Comparison of ENCODE assay signal across 8 cellular contexts in the genomic region with DNA sequence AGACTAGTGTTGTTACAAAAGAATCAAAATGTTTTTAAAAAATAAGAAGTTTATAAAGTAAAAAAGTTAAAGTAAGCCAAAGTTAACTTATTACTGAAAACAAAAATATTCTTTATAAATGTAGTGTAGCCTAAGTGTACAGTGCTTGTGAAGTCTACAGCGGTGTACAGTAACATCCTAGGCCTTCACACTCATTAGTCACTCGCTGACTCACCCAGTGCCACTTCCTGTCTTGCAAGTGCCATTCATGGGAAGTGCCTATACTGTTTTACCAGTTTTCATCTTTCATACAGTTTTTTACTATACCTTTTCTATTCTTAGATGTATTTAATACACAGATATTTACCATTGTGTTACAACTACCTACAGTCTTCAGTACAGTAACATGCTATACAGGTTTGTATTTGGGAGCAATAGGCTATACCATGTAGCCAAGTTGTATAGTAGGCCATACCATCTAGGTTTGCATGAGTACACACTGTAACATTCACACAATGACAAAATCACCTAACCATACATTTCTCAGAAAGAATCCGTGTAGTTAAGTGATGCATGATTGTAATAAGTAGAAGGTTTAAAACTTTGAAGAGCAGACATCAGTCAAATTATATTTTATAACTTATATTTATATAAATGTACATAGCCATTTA. TPM values are rescaled to one million over a fixed set of nuclear protein-coding genes. Genes with fewer than 3 reads are reported as not detected.
DNase-seq lines count a peak whose midpoint lies in the region; ATAC-seq and TF ChIP-seq lines count a peak whose summit lies in the region.

No MANE protein-coding gene starts in this region.

- H3K27me3 ChIP-seq in SJSA1 (replicated peaks), result no peaks in the 10 kb centered on the region

- H3K9me3 ChIP-seq in SJSA1 (replicated peaks), result no peaks in the 10 kb centered on the region

- no peaks in the 10 kb centered on the region for H3K36me3 ChIP-seq in SJSA1

- peak overlapping the region; percentile 75 for H3K27ac ChIP-seq in SJSA1

- no peak for TF ChIP-seq CTCF in HFF-Myc (IDR thresholded peaks at IDR 0.05; ENCODE audit: low read depth, low read length, missing control alignments)
- no peak for TF ChIP-seq CTCF in choroid plexus epithelial cell (conservative IDR thresholded peaks at IDR 0.05; ENCODE audit: low read depth, low read length)

- no peak overlapping the region for H3K4me3 ChIP-seq in HFF-Myc (replicated peaks; ENCODE audit: low read depth, low read length)
- no peak overlapping the region for H3K4me3 ChIP-seq in SJSA1
- H3K4me3 ChIP-seq in choroid plexus epithelial cell (ENCODE audit: low read depth, low read length), result no peak overlapping the region

- peaks cover 16% of the 10 kb centered on the region for H3K4me1 ChIP-seq in SJSA1 (replicated peaks)

- no peak for ATAC-seq in GM18519 (IDR thresholded peaks at IDR 0.05; ENCODE audit: low FRiP score, unreplicated experiment)

- peak; percentile 51 for DNase-seq in AG20443 (ENCODE audit: low spot score)
- peak; percentile 88 for DNase-seq in HFF-Myc (ENCODE audit: extremely low read depth, low read depth)
- DNase-seq in SJSA1 (ENCODE audit: low read depth in 1 of 2, low spot score in 2 of 2), result peak; percentile 63 to 85
- DNase-seq in choroid plexus epithelial cell (ENCODE audit: low read depth), result peak; percentile 82
- peak; percentile 13 to 44 (median 34) for DNase-seq in stimulated activated CD4-positive, alpha-beta T cell treated with anti-CD3 and anti-CD28 coated beads, TNF-alpha, amount 100 ng/mL, for 24 hours (ENCODE audit: low read depth in 3 of 3)
- no peak for DNase-seq in GF-D8 (lab: John Stamatoyannopoulos, UW)
- no peak for DNase-seq in midbrain (lab: John Stamatoyannopoulos, UW)

RNA-seq across cellular contexts. Expression of gene SERPINB7, which starts 13.4 kb away (rescaled TPM):
- total RNA-seq in SJSA1 (2014; rRNA removed; shearing (Covaris generic)), result 5.8 and 8.5 TPM in 2 replicates

Comparison
In these comparisons a context has a peak if more than half of its experiments do, and no peak if none do; other contexts are left out.
1. DNase-seq: peak in AG20443 (single experiment), HFF-Myc (single experiment), SJSA1 (2 of 2), choroid plexus epithelial cell (single experiment) and stimulated activated CD4-positive, alpha-beta T cell treated with anti-CD3 and anti-CD28 coated beads, TNF-alpha, amount 100 ng/mL, for 24 hours (3 of 3); none in GF-D8 (single experiment) and midbrain (single experiment).